1 cellular context compared by ENCODE assay signal in genomic region chr11:126647735-126648134, GRCh38.
TF ChIP-seq lines count a peak whose summit lies in the region.

No MANE protein-coding gene starts in this region.

TF ChIP-seq in SK-N-SH, 30 proteins besides CTCF, POLR2A, EP300 and RAD21 (continued from another document):
- no peak for TF ChIP-seq ZBTB33 (IDR thresholded peaks at IDR 0.05; ENCODE audit: borderline replicate concordance, low read depth)
- no peak for TF ChIP-seq EZH2phosphoT487 (IDR thresholded peaks at IDR 0.05; ENCODE audit: borderline replicate concordance, low read depth)
- no peak for TF ChIP-seq GABPA (IDR thresholded peaks at IDR 0.05; ENCODE audit: low read depth)
- no peak for TF ChIP-seq IRF3 (IDR thresholded peaks at IDR 0.05; ENCODE audit: low read depth, low read length)
- peak; percentile 32; the same call in 1 of the 2 replicates for TF ChIP-seq PBX3 (IDR thresholded peaks at IDR 0.05)
- TF ChIP-seq GATA2 (CRISPR knock-in tag; IDR thresholded peaks at IDR 0.05): no peak
- no peak for TF ChIP-seq RFX5 (IDR thresholded peaks at IDR 0.05; ENCODE audit: low read length)
- no peak for TF ChIP-seq FOXM1 (IDR thresholded peaks at IDR 0.05; ENCODE audit: low read depth)
- peak; percentile 62; the same call in 1 of the 2 replicates for TF ChIP-seq MAX (IDR thresholded peaks at IDR 0.05; ENCODE audit: low read depth)
- TF ChIP-seq SIN3A (IDR thresholded peaks at IDR 0.05; ENCODE audit: borderline replicate concordance, low read depth, low read length): no peak
- no peak for TF ChIP-seq MEF2A (IDR thresholded peaks at IDR 0.05; ENCODE audit: borderline replicate concordance, low read depth)
- TF ChIP-seq YY1 (IDR thresholded peaks at IDR 0.05; ENCODE audit: low read depth): peak; percentile 39; the same call in 1 of the 2 replicates
